Comparison of ENCODE assay signal across 10 cellular contexts in the genomic region with DNA sequence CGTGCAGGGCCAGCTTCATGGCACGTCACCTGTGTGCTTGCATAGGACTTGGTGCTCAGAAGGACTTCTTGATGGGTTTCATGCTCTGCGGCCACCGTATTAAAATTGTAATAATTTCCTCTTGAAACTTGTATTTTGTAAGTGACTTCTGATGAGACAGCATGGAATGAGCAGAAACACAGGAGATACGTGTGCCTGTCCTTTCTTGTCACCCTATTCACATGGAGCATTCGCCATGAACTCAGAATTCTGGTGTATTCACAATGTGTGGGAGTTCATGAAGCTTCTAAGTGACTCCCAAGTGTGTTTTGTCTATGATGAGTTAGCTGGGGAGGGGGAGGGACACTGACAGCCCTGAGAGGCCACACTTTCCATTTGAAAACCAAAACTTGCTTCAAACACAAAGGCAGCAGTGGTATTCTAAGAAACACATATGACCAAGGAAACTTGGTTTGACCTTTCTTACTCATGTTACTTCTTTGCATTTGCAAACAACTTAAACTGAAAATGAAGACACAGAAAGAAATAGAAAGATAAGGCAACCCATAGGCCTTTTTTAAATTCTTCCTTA.
A peak's percentile ranks its signal among the peaks of the same experiment; 100 is the strongest.
DNase-seq lines count a peak whose midpoint lies in the region; ATAC-seq, FAIRE-seq and TF ChIP-seq lines count a peak whose summit lies in the region.
"Had no signal": no experiment of that assay in that cellular context is flagged by ENCODE, and none has a peak within 500 bp of the region (broad histone marks: within the 10 kb centered on the region; RNA-seq: fewer than 3 reads in every experiment).

No MANE protein-coding gene starts in this region.

- TF ChIP-seq CTCF in astrocyte (IDR thresholded peaks at IDR 0.05; ENCODE audit: insufficient read depth, low read depth, low read length) (no peak), upper lobe of left lung (IDR thresholded peaks at IDR 0.05) (no peak), chondrocyte (IDR thresholded peaks at IDR 0.05) (no peak)

- no peaks in the 10 kb centered on the region for H3K9me3 Mint-ChIP-seq in astrocyte (ENCODE audit: unreplicated experiment)
- H3K9me3 Mint-ChIP-seq in chondrocyte (ENCODE audit: low read depth): no peaks in the 10 kb centered on the region
- H3K9me3 Mint-ChIP-seq: brain had no signal

- H3K27me3 Mint-ChIP-seq in astrocyte (ENCODE audit: low read depth, unreplicated experiment): no peaks in the 10 kb centered on the region
- no peaks in the 10 kb centered on the region for H3K27me3 Mint-ChIP-seq in chondrocyte (ENCODE audit: low read depth)
- H3K27me3 Mint-ChIP-seq: naive thymus-derived CD4-positive, alpha-beta T cell had no signal

- WGBS in upper lobe of left lung, 2 donors: 85 to 94% methylated on average over 6 of the region's 6 CpGs

- H3K4me3 ChIP-seq in astrocyte (ENCODE audit: insufficient read depth, low read depth, low read length) (no peak overlapping the region), upper lobe of left lung (no peak overlapping the region), Karpas-422 (ENCODE audit: low read length) (no peak overlapping the region)

- H4K20me1 ChIP-seq in astrocyte (ENCODE audit: insufficient read depth, low read length): no peaks in the 10 kb centered on the region
- no peaks in the 10 kb centered on the region for H4K20me1 ChIP-seq in Karpas-422 (ENCODE audit: insufficient read depth, low read depth, low read length)

- H3K4me1 ChIP-seq in astrocyte (ENCODE audit: insufficient read depth, low read length): peaks cover 20% of the 10 kb centered on the region
- peaks cover 0 to 21% (median 13%) of the 10 kb centered on the region in 4 donors for H3K4me1 ChIP-seq in upper lobe of left lung
- H3K4me1 ChIP-seq in Karpas-422 (ENCODE audit: low read length): peaks cover 11% of the 10 kb centered on the region

- no peak for TF ChIP-seq POLR2A in upper lobe of left lung (IDR thresholded peaks at IDR 0.05)

- H3K4me1 Mint-ChIP-seq in astrocyte (ENCODE audit: low read depth, unreplicated experiment) (peaks cover 34% of the 10 kb centered on the region), chondrocyte (ENCODE audit: low read depth) (peaks cover 19% of the 10 kb centered on the region)

- H3K36me3 Mint-ChIP-seq in astrocyte (ENCODE audit: low read depth, unreplicated experiment) (no peaks in the 10 kb centered on the region), chondrocyte (ENCODE audit: low read depth) (no peaks in the 10 kb centered on the region)
- H3K36me3 Mint-ChIP-seq: brain had no signal

- no peak overlapping the region for H3K27ac ChIP-seq in astrocyte (ENCODE audit: low read depth, low read length)
- H3K27ac ChIP-seq in upper lobe of left lung: peak overlapping the region; percentile 61 to 77 (median 66)
- H3K27ac ChIP-seq in Karpas-422 (ENCODE audit: low read length): no peak overlapping the region

- H3K27ac Mint-ChIP-seq in astrocyte (ENCODE audit: unreplicated experiment) (no peak overlapping the region), chondrocyte (ENCODE audit: unreplicated experiment) (no peak overlapping the region)
- H3K27ac Mint-ChIP-seq: brain had no signal

- DNase-seq in activated naive CD4-positive, alpha-beta T cell treated with Interleukin-2 at 50 U/mL for 16 hours: peak; percentile 69
- no peak for DNase-seq in activated naive CD4-positive, alpha-beta T cell (lab: John Stamatoyannopoulos, UW)
- DNase-seq in astrocyte (ENCODE audit: low read depth) (no peak), upper lobe of left lung (no peak), Karpas-422 (no peak), mucosa of gallbladder (ENCODE audit: low spot score) (no peak), chondrocyte (ENCODE audit: low spot score) (no peak)

- H3K79me2 ChIP-seq in astrocyte (ENCODE audit: insufficient read depth, low read length) (no peaks in the 10 kb centered on the region), Karpas-422 (ENCODE audit: low read length) (no peaks in the 10 kb centered on the region)

- H2AFZ ChIP-seq in astrocyte (ENCODE audit: low read depth, low read length) (no peak overlapping the region), Karpas-422 (ENCODE audit: low read length) (no peak overlapping the region)

- no peak for FAIRE-seq in astrocyte (lab: Jason Lieb, UNC)

- H3K9ac ChIP-seq in astrocyte (ENCODE audit: low read length) (no peak overlapping the region), Karpas-422 (ENCODE audit: low read length) (no peak overlapping the region)

- no peak for TF ChIP-seq EP300 in upper lobe of left lung (IDR thresholded peaks at IDR 0.05)

- ATAC-seq in HG03378 (IDR thresholded peaks at IDR 0.05; ENCODE audit: unreplicated experiment) (peak; percentile 80), upper lobe of left lung (ENCODE audit: low FRiP score in 2 of 2) (no peak)

- H3K9me2 ChIP-seq in Karpas-422 (replicated peaks; ENCODE audit: insufficient read depth, low read length): no peaks in the 10 kb centered on the region

- H3K27me3 ChIP-seq in astrocyte (ENCODE audit: insufficient read depth, low read length) (no peaks in the 10 kb centered on the region), upper lobe of left lung (no peaks in the 10 kb centered on the region), Karpas-422 (ENCODE audit: low read length) (no peaks in the 10 kb centered on the region)

- H3K4me2 ChIP-seq in astrocyte (ENCODE audit: low read length) (no peak overlapping the region), Karpas-422 (ENCODE audit: low read depth, low read length, poor library complexity, severe bottlenecking) (no peak overlapping the region)

- H3K4me3 Mint-ChIP-seq in astrocyte (ENCODE audit: unreplicated experiment): peak overlapping the region; percentile 29
- H3K4me3 Mint-ChIP-seq in chondrocyte (ENCODE audit: unreplicated experiment): no peak overlapping the region

- H3K9me3 ChIP-seq in astrocyte (ENCODE audit: insufficient read depth, low read depth, low read length) (no peaks in the 10 kb centered on the region), upper lobe of left lung (no peaks in the 10 kb centered on the region), Karpas-422 (ENCODE audit: low read length) (no peaks in the 10 kb centered on the region)

- H3K36me3 ChIP-seq in astrocyte (ENCODE audit: insufficient read depth, low read length) (no peaks in the 10 kb centered on the region), upper lobe of left lung (no peaks in the 10 kb centered on the region), Karpas-422 (ENCODE audit: insufficient read depth, low read length) (no peaks in the 10 kb centered on the region)

Comparison
In these comparisons a context has a peak if more than half of its experiments do, and no peak if none do; other contexts are left out.
1. H3K27ac ChIP-seq: peak in upper lobe of left lung (4 of 4); none in astrocyte (single experiment) and Karpas-422 (single experiment).